Comparison of ENCODE assay signal across 8 cellular contexts in genomic region chr16:27154573-27155521, GRCh38. TPM values are rescaled to one million over a fixed set of nuclear protein-coding genes. Genes with fewer than 3 reads are reported as not detected.
DNase-seq lines count a peak whose midpoint lies in the region; ATAC-seq, FAIRE-seq and TF ChIP-seq lines count a peak whose summit lies in the region.

No MANE protein-coding gene starts in this region.

- no peaks in the 10 kb centered on the region for H3K79me2 ChIP-seq in endothelial cell of umbilical vein (ENCODE audit: control insufficient read depth, insufficient read depth, low read length)

- no peaks in the 10 kb centered on the region for H3K4me1 ChIP-seq in endothelial cell of umbilical vein (ENCODE audit: control insufficient read depth, extremely low read depth, insufficient read depth, low read length)

- H3K4me2 ChIP-seq in endothelial cell of umbilical vein (ENCODE audit: insufficient read depth, low read length): no peak overlapping the region

- intact Hi-C loops in endothelial cell of umbilical vein (cut with micrococcal nuclease): loop anchor here (1.0 to 2.0 kb wide), 4 partner anchors 24 to 302 kb away; no protein-coding TSS in a partner anchor

- no peaks in the 10 kb centered on the region for H3K9me3 Mint-ChIP-seq in stimulated activated effector memory CD8-positive, alpha-beta T cell treated with anti-CD3 and anti-CD28 coated beads, Interleukin-12 subunit alpha, Interleukin-12 subunit beta, amount 100 ng/mL, for 72 hours

- H3K9me1 ChIP-seq in endothelial cell of umbilical vein (replicated peaks; ENCODE audit: control insufficient read depth, extremely low read depth, insufficient read depth, low read length): no peaks in the 10 kb centered on the region

- peak; percentile 94 to 96 for TF ChIP-seq CTCF in endothelial cell of umbilical vein (IDR thresholded peaks at IDR 0.05; ENCODE audit: extremely low read depth in 1 of 2, insufficient read depth in 1 of 2, low read depth in 1 of 2, low read length in 2 of 2)

- ATAC-seq in stimulated activated effector memory CD8-positive, alpha-beta T cell treated with anti-CD3 and anti-CD28 coated beads, Interleukin-12 subunit alpha, Interleukin-12 subunit beta, amount 100 ng/mL, for 72 hours: peak; percentile 61
- no peak for ATAC-seq in GM18867 (IDR thresholded peaks at IDR 0.05; ENCODE audit: unreplicated experiment)

- peaks cover 8% of the 10 kb centered on the region for H3K4me1 Mint-ChIP-seq in stimulated activated effector memory CD8-positive, alpha-beta T cell treated with anti-CD3 and anti-CD28 coated beads, Interleukin-12 subunit alpha, Interleukin-12 subunit beta, amount 100 ng/mL, for 72 hours

- H3K9me3 ChIP-seq in endothelial cell of umbilical vein (replicated peaks; ENCODE audit: control insufficient read depth, insufficient read depth, low read length): no peaks in the 10 kb centered on the region

- BruUV-seq in endothelial cell of umbilical vein (replicated peaks; lab: Mats Ljungman, UMichigan): no TSS peak

- no peaks in the 10 kb centered on the region for H4K20me1 ChIP-seq in endothelial cell of umbilical vein (replicated peaks; ENCODE audit: control insufficient read depth, extremely low read depth, insufficient read depth, low read length)

- no peak overlapping the region for H3K27ac Mint-ChIP-seq in stimulated activated effector memory CD8-positive, alpha-beta T cell treated with anti-CD3 and anti-CD28 coated beads, Interleukin-12 subunit alpha, Interleukin-12 subunit beta, amount 100 ng/mL, for 72 hours

- no peaks in the 10 kb centered on the region for H3K36me3 ChIP-seq in endothelial cell of umbilical vein (ENCODE audit: control insufficient read depth in 2 of 2, extremely low read depth in 1 of 2, insufficient read depth in 2 of 2, low read length in 2 of 2)

- POLR2A ChIA-PET in endothelial cell of umbilical vein (lab: Charles Lee): no interaction called here

- dilution Hi-C loops in endothelial cell of umbilical vein (cut with MboI; ENCODE audit: extremely low pct_ligation_motif_present, low sequenced_read_pairs): no loop called here

- H3K36me3 Mint-ChIP-seq in stimulated activated effector memory CD8-positive, alpha-beta T cell treated with anti-CD3 and anti-CD28 coated beads, Interleukin-12 subunit alpha, Interleukin-12 subunit beta, amount 100 ng/mL, for 72 hours: no peaks in the 10 kb centered on the region

- H3K4me3 ChIP-seq in endothelial cell of umbilical vein (replicated peaks in 1 of 3; ENCODE audit: insufficient read depth in 1 of 3, low read depth in 1 of 3, low read length in 3 of 3): no peak overlapping the region

- TF ChIP-seq POLR2A in endothelial cell of umbilical vein (IDR thresholded peaks at IDR 0.05; ENCODE audit: low read depth, low read length): no peak

- no peak overlapping the region for H3K27ac ChIP-seq in endothelial cell of umbilical vein (ENCODE audit: insufficient read depth, low read depth, low read length)

- no peak overlapping the region for H2AFZ ChIP-seq in endothelial cell of umbilical vein (ENCODE audit: low read depth, low read length)

- H3K27me3 ChIP-seq in endothelial cell of umbilical vein (ENCODE audit: control insufficient read depth in 2 of 2, insufficient read depth in 2 of 2, low read length in 2 of 2): no peaks in the 10 kb centered on the region

- CTCF ChIA-PET in endothelial cell of umbilical vein (lab: Charles Lee): interaction anchor here (2.2 to 5.0 kb wide), 3 partner anchors 10 to 220 kb away, joined by 6 to 49 read pairs (median 13); no protein-coding TSS in a partner anchor

- no peak overlapping the region for H3K4me3 Mint-ChIP-seq in stimulated activated effector memory CD8-positive, alpha-beta T cell treated with anti-CD3 and anti-CD28 coated beads, Interleukin-12 subunit alpha, Interleukin-12 subunit beta, amount 100 ng/mL, for 72 hours

- DNase-seq in NCI-H82 (lab: John Stamatoyannopoulos, UW) (peak; percentile 61), NCI-H82 treated with DMSO at 0.1 percent for 48 hours (lab: John Stamatoyannopoulos, UW; ENCODE audit: unreplicated experiment) (no peak), NCI-H524 (lab: John Stamatoyannopoulos, UW) (peak; percentile 8 to 47), endothelial cell of umbilical vein (ENCODE audit: low read depth, low spot score) (peak; percentile 38), mucosa of gallbladder (ENCODE audit: low spot score) (peak; percentile 53)
- DNase-seq in activated CD8-positive, alpha-beta memory T cell treated with anti-CD3 and anti-CD28 coated beads for 24 hours: peak; percentile 90
- peak; percentile 58 to 84 for DNase-seq in stimulated activated effector memory CD8-positive, alpha-beta T cell treated with anti-CD3 and anti-CD28 coated beads, Interleukin-12 subunit alpha, Interleukin-12 subunit beta, amount 100 ng/mL, for 72 hours (ENCODE audit: low spot score in 2 of 2)

- H3K9ac ChIP-seq in endothelial cell of umbilical vein (replicated peaks; ENCODE audit: extremely low read depth, insufficient read depth, low read length): no peak overlapping the region

- FAIRE-seq in endothelial cell of umbilical vein (lab: Jason Lieb, UNC): peak; percentile 76

TF ChIP-seq in endothelial cell of umbilical vein, 7 proteins besides CTCF, POLR2A, EP300 and RAD21:
- TF ChIP-seq MAX (IDR thresholded peaks at IDR 0.05; ENCODE audit: insufficient read depth, insufficient read length) (no peak), EZH2 (IDR thresholded peaks at IDR 0.05; ENCODE audit: borderline replicate concordance, low read depth, low read length, severe bottlenecking) (no peak), MYC (IDR thresholded peaks at IDR 0.05; ENCODE audit: low read depth, low read length) (no peak), JUN (IDR thresholded peaks at IDR 0.05; ENCODE audit: borderline replicate concordance, insufficient read depth, insufficient read length, low read depth) (no peak), POLR2AphosphoS5 (IDR thresholded peaks at IDR 0.05; ENCODE audit: insufficient read depth, low read depth, low read length) (no peak), GATA2 (IDR thresholded peaks at IDR 0.05; ENCODE audit: insufficient read depth, insufficient read length, low read depth, low read length) (no peak), FOS (IDR thresholded peaks at IDR 0.05; ENCODE audit: borderline replicate concordance, insufficient read depth, low read length) (no peak)

RNA-seq across cellular contexts. Expression of gene KDM8, which starts 48.5 kb away (rescaled TPM):
- 8.4 and 8.9 TPM in 2 replicates for total RNA-seq in endothelial cell of umbilical vein
- polyA plus RNA-seq in endothelial cell of umbilical vein: 5.1 TPM in 2 replicates
- polyA plus RNA-seq in endothelial cell of umbilical vein (2011; cell fraction: cytosol; rRNA removed): 4.0 and 4.6 TPM in 2 replicates
- 14.0 and 15.0 TPM in 2 replicates for polyA plus RNA-seq in endothelial cell of umbilical vein (2011; cell fraction: nucleus; rRNA removed)
- polyA plus RNA-seq in endothelial cell of umbilical vein (2012): 2.7 and 4.2 TPM in 2 replicates
- 6.4 and 24.7 TPM in 2 replicates for polyA minus RNA-seq in endothelial cell of umbilical vein
- polyA minus RNA-seq in endothelial cell of umbilical vein (2011; cell fraction: cytosol; rRNA and poly(A)+ RNA removed): 2.8 TPM
- 12.1 and 13.0 TPM in 2 replicates for polyA minus RNA-seq in endothelial cell of umbilical vein (2011; cell fraction: nucleus; rRNA and poly(A)+ RNA removed)
- 14.8 TPM for total RNA-seq in mucosa of gallbladder
